Comparison of ENCODE assay signal across 1 cellular context in genomic region chr5:181133083-181133482, GRCh38.
TF ChIP-seq lines count a peak whose summit lies in the region.

No MANE protein-coding gene starts in this region.

TF ChIP-seq in A549, 52 proteins besides CTCF, POLR2A, EP300 and RAD21 (continued from another document):
- TF ChIP-seq ELK1 (IDR thresholded peaks at IDR 0.05; ENCODE audit: low read depth, low read length) (no peak), CBX2 (IDR thresholded peaks at IDR 0.05; ENCODE audit: borderline replicate concordance, low read depth) (no peak), ESRRA (IDR thresholded peaks at IDR 0.05; ENCODE audit: borderline replicate concordance, low read length) (no peak), JUNB (IDR thresholded peaks at IDR 0.05) (no peak), ZFP36 (IDR thresholded peaks at IDR 0.05; ENCODE audit: borderline replicate concordance, partially characterized antibody) (no peak), POLR2AphosphoS2 (conservative IDR thresholded peaks at IDR 0.05; ENCODE audit: low read length) (no peak), FOSB (CRISPR knock-in tag; IDR thresholded peaks at IDR 0.05) (no peak), E2F6 (IDR thresholded peaks at IDR 0.05; ENCODE audit: borderline replicate concordance, low read depth) (no peak)
